ENCODE assay signal across 1 cellular context in genomic region chr5:6712582-6713273, GRCh38.
TF ChIP-seq lines count a peak whose summit lies in the region.

No MANE protein-coding gene starts in this region.

TF ChIP-seq in HepG2, 621 proteins besides CTCF, POLR2A, EP300 and RAD21 (continued from another document and continues in another):
- TF ChIP-seq AKNA (CRISPR knock-in tag; IDR thresholded peaks at IDR 0.05; ENCODE audit: borderline replicate concordance): no peak
- peak; percentile 89 for TF ChIP-seq ZNF329 (CRISPR knock-in tag; IDR thresholded peaks at IDR 0.05; ENCODE audit: low read depth)
- no peak for TF ChIP-seq SETDB1 (CRISPR knock-in tag; IDR thresholded peaks at IDR 0.05; ENCODE audit: borderline replicate concordance)
- TF ChIP-seq ZMAT5 (CRISPR knock-in tag; IDR thresholded peaks at IDR 0.05; ENCODE audit: borderline replicate concordance, low read depth): no peak
- peak; percentile 77 for TF ChIP-seq ZSCAN21 (CRISPR knock-in tag; IDR thresholded peaks at IDR 0.05; ENCODE audit: borderline replicate concordance)
- peak; percentile 79; the same call in 1 of the 2 replicates for TF ChIP-seq ZNF543 (CRISPR knock-in tag; IDR thresholded peaks at IDR 0.05)
- TF ChIP-seq FOXO4 (CRISPR knock-in tag; conservative IDR thresholded peaks at IDR 0.05): peak; percentile 85; the same call in 1 of the 2 replicates
- peak; percentile 15 for TF ChIP-seq TAF15 (IDR thresholded peaks at IDR 0.05; ENCODE audit: low read depth, low read length, poor library complexity, severe bottlenecking)
- TF ChIP-seq PREB (CRISPR knock-in tag; IDR thresholded peaks at IDR 0.05): no peak
- TF ChIP-seq SIN3B (IDR thresholded peaks at IDR 0.05; ENCODE audit: low read length): no peak
- TF ChIP-seq SOX6 (IDR thresholded peaks at IDR 0.05): no peak
- 0 out of 2 replicates have a peak, but pooled peaks have one; percentile 32 for TF ChIP-seq SOX6 (CRISPR knock-in tag; IDR thresholded peaks at IDR 0.05)
- TF ChIP-seq ZNF816 (CRISPR knock-in tag; IDR thresholded peaks at IDR 0.05; ENCODE audit: borderline replicate concordance): peak; percentile 97
- TF ChIP-seq ZNF652 (CRISPR knock-in tag; IDR thresholded peaks at IDR 0.05; ENCODE audit: borderline replicate concordance, low read depth): no peak
- no peak for TF ChIP-seq ZNF468 (CRISPR knock-in tag; IDR thresholded peaks at IDR 0.05)
- peak; percentile 82 for TF ChIP-seq ZBTB4 (CRISPR knock-in tag; IDR thresholded peaks at IDR 0.05; ENCODE audit: borderline replicate concordance)
- TF ChIP-seq CREBL2 (CRISPR knock-in tag; IDR thresholded peaks at IDR 0.05; ENCODE audit: borderline replicate concordance): peak; percentile 98; the same call in 1 of the 2 replicates
- TF ChIP-seq ZBTB44 (CRISPR knock-in tag; IDR thresholded peaks at IDR 0.05): peak; percentile 51; the same call in 1 of the 2 replicates
- TF ChIP-seq NCOA1 (CRISPR knock-in tag; IDR thresholded peaks at IDR 0.05): peak; percentile 58; the same call in 1 of the 2 replicates
- no peak; the same call in 1 of the 2 replicates for TF ChIP-seq REXO4 (CRISPR knock-in tag; IDR thresholded peaks at IDR 0.05; ENCODE audit: borderline replicate concordance)
- no peak for TF ChIP-seq ZNF136 (CRISPR knock-in tag; IDR thresholded peaks at IDR 0.05; ENCODE audit: low read depth)
- TF ChIP-seq ZNF720 (CRISPR knock-in tag; IDR thresholded peaks at IDR 0.05): no peak
- no peak for TF ChIP-seq ZNF17 (CRISPR knock-in tag; IDR thresholded peaks at IDR 0.05)
- TF ChIP-seq ZBED4 (CRISPR knock-in tag; IDR thresholded peaks at IDR 0.05; ENCODE audit: borderline replicate concordance): peak; percentile 59; the same call in 1 of the 2 replicates
- 0 out of 2 replicates have a peak, but pooled peaks have one; percentile 49 for TF ChIP-seq RELA (CRISPR knock-in tag; IDR thresholded peaks at IDR 0.05)
- peak; percentile 41; the same call in 1 of the 2 replicates for TF ChIP-seq FOXP4 (CRISPR knock-in tag; IDR thresholded peaks at IDR 0.05)
- TF ChIP-seq NRL (CRISPR knock-in tag; IDR thresholded peaks at IDR 0.05; ENCODE audit: borderline replicate concordance): peak; percentile 90
- no peak; the same call in 1 of the 2 replicates for TF ChIP-seq FLYWCH1 (CRISPR knock-in tag; IDR thresholded peaks at IDR 0.05)
- 0 out of 2 replicates have a peak, but pooled peaks have one; percentile 76 for TF ChIP-seq FOXM1 (CRISPR knock-in tag; IDR thresholded peaks at IDR 0.05)
- TF ChIP-seq SRSF4 (IDR thresholded peaks at IDR 0.05; ENCODE audit: low read depth, low read length, poor library complexity, severe bottlenecking): no peak
- TF ChIP-seq HOXD1 (CRISPR knock-in tag; IDR thresholded peaks at IDR 0.05): peak; percentile 63; the same call in 1 of the 2 replicates
- TF ChIP-seq MIXL1 (CRISPR knock-in tag; IDR thresholded peaks at IDR 0.05): peak; percentile 56; the same call in 1 of the 2 replicates
- TF ChIP-seq PITX1 (CRISPR knock-in tag; IDR thresholded peaks at IDR 0.05): no peak
- no peak for TF ChIP-seq GTF2F1 (IDR thresholded peaks at IDR 0.05; ENCODE audit: low read length)
- TF ChIP-seq ZNF678 (CRISPR knock-in tag; IDR thresholded peaks at IDR 0.05): peak; percentile 94
- no peak for TF ChIP-seq ZNF615 (CRISPR knock-in tag; IDR thresholded peaks at IDR 0.05; ENCODE audit: borderline replicate concordance)
- TF ChIP-seq RNF2 (conservative IDR thresholded peaks at IDR 0.05; ENCODE audit: low read depth): peak; percentile 86
- no peak for TF ChIP-seq NFYC (CRISPR knock-in tag; IDR thresholded peaks at IDR 0.05)
- TF ChIP-seq ZNF709 (CRISPR knock-in tag; IDR thresholded peaks at IDR 0.05): peak; percentile 98
- peak; percentile 97 for TF ChIP-seq ZNF138 (CRISPR knock-in tag; IDR thresholded peaks at IDR 0.05; ENCODE audit: low read depth)
